23 cellular contexts compared by ENCODE assay signal in the genomic region with DNA sequence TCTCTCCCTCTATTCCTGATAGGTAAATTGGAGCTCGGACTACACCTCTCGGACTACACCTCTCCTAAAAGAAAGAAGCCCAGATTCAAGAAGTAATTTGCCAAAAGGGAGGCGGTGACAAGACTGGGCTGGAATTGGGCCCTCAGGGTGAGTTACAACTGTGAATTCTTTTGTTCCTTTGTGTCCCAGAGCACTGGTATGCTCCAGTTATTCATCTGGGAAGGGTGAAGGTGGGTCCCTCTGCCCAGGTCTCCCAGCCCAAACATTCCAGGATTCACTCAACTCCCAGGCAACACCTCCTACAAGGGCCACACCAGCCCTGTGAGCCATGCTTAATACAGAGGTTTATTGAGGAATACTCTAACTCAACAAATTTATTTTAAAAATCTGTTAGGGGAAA.
DNase-seq lines count a peak whose midpoint lies in the region; ATAC-seq, FAIRE-seq and TF ChIP-seq lines count a peak whose summit lies in the region.
"Had no signal": no experiment of that assay in that cellular context is flagged by ENCODE, and none has a peak within 500 bp of the region (broad histone marks: within the 10 kb centered on the region; RNA-seq: fewer than 3 reads in every experiment).

No MANE protein-coding gene starts in this region.

- no peak for TF ChIP-seq CTCF in MCF 10A (IDR thresholded peaks at IDR 0.05; ENCODE audit: unreplicated experiment)
- TF ChIP-seq CTCF in mammary epithelial cell (conservative IDR thresholded peaks at IDR 0.05 in 1 of 2, IDR thresholded peaks at IDR 0.05 in 1 of 2; ENCODE audit: extremely low read depth in 1 of 2, insufficient read depth in 1 of 2, low read depth in 1 of 2, low read length in 2 of 2): no peak
- no peak for TF ChIP-seq CTCF in WERI-Rb-1 (IDR thresholded peaks at IDR 0.05; ENCODE audit: low read depth, low read length)
- TF ChIP-seq CTCF in progenitor cell of endocrine pancreas (IDR thresholded peaks at IDR 0.05; ENCODE audit: unreplicated experiment): no peak
- TF ChIP-seq CTCF in mucosa of descending colon (IDR thresholded peaks at IDR 0.05): no peak

- ATAC-seq in mucosa of descending colon: no peak

- H3K4me2 ChIP-seq in mammary epithelial cell (ENCODE audit: insufficient read depth, low read depth, low read length): no peak overlapping the region
- H3K4me2 ChIP-seq: KMS-11, PC-9 had no signal

- H3K9me3 Mint-ChIP-seq in MCF 10A (ENCODE audit: unreplicated experiment) (no peaks in the 10 kb centered on the region), progenitor cell of endocrine pancreas (ENCODE audit: low read depth) (peaks cover 4% of the 10 kb centered on the region)

- H3K4me1 ChIP-seq in mammary epithelial cell (ENCODE audit: insufficient read depth, low read length) (no peaks in the 10 kb centered on the region), mucosa of descending colon (ENCODE audit: low read depth) (peaks cover 33% of the 10 kb centered on the region)

- no peaks in the 10 kb centered on the region for H3K36me3 ChIP-seq in mammary epithelial cell (ENCODE audit: insufficient read depth, low read length)
- no peaks in the 10 kb centered on the region for H3K36me3 ChIP-seq in WERI-Rb-1
- H3K36me3 ChIP-seq in mucosa of descending colon (ENCODE audit: low read depth): no peaks in the 10 kb centered on the region

- H3K9ac ChIP-seq in mammary epithelial cell (ENCODE audit: insufficient read depth, low read length): no peak overlapping the region
- H3K9ac ChIP-seq: KMS-11 had no signal

- H3K4me3 Mint-ChIP-seq in MCF 10A (ENCODE audit: unreplicated experiment): no peak overlapping the region
- H3K4me3 Mint-ChIP-seq in progenitor cell of endocrine pancreas (ENCODE audit: low read depth): no peak overlapping the region
- H3K4me3 Mint-ChIP-seq: IgD-negative memory B cell had no signal

- no peak overlapping the region for H3K4me3 ChIP-seq in mammary epithelial cell (replicated peaks in 1 of 3; ENCODE audit: insufficient read depth in 1 of 3, low read depth in 2 of 3, low read length in 3 of 3)
- H3K4me3 ChIP-seq in WERI-Rb-1 (ENCODE audit: low read depth, low read length): no peak overlapping the region
- no peak overlapping the region for H3K4me3 ChIP-seq in mucosa of descending colon
- H3K4me3 ChIP-seq: PC-9 had no signal

- H3K9me3 ChIP-seq in mammary epithelial cell (replicated peaks; ENCODE audit: insufficient read depth, low read length) (peaks cover 2% of the 10 kb centered on the region), WERI-Rb-1 (ENCODE audit: severe bottlenecking) (peaks cover 5% of the 10 kb centered on the region), mucosa of descending colon (no peaks in the 10 kb centered on the region)

- no peaks in the 10 kb centered on the region for H4K20me1 ChIP-seq in mammary epithelial cell (ENCODE audit: insufficient read depth, low read length)

- no TSS peak for BruUV-seq in MCF 10A (replicated peaks; lab: Mats Ljungman, UMichigan)
- no TSS peak for BruUV-seq in mammary epithelial cell (replicated peaks; lab: Mats Ljungman, UMichigan)

- CTCF ChIA-PET in MCF 10A (lab: Yijun Ruan, JAX) (interaction anchor here (0.6 to 8.9 kb wide), 8 partner anchors 10 to 1916 kb away, joined by 3 to 75 read pairs (median 4); no protein-coding TSS in a partner anchor), mammary epithelial cell (lab: Charles Lee; ENCODE audit: low non-redundant PET) (no interaction called here)

- H2AFZ ChIP-seq in mammary epithelial cell (ENCODE audit: low read depth, low read length): no peak overlapping the region
- H2AFZ ChIP-seq: PC-9 had no signal

- H3K27me3 ChIP-seq in mammary epithelial cell (ENCODE audit: insufficient read depth, low read length) (peaks cover 2% of the 10 kb centered on the region), WERI-Rb-1 (ENCODE audit: insufficient read depth, low read depth, severe bottlenecking) (no peaks in the 10 kb centered on the region)

- dilution Hi-C loops in mammary epithelial cell (cut with HindIII; ENCODE audit: low sequenced_read_pairs): no loop called here

- no peak for FAIRE-seq in RCC 7860 (lab: Jason Lieb, UNC)

- 3% methylated on average over 3 of the region's 3 CpGs for WGBS in mammary epithelial cell (ENCODE audit: low coverage, missing lambda C conversion rate)

- H3K27ac ChIP-seq in mammary epithelial cell (ENCODE audit: insufficient read depth, low read depth, low read length) (no peak overlapping the region), WERI-Rb-1 (peak overlapping the region; percentile 53)
- H3K27ac ChIP-seq: KMS-11, PC-9, RWPE1 had no signal

- in situ Hi-C loops in mammary epithelial cell (cut with MboI; ENCODE audit: low sequenced_read_pairs in 2 of 2): no loop called here

- H3K79me2 ChIP-seq in mammary epithelial cell (ENCODE audit: insufficient read depth, low read length): no peaks in the 10 kb centered on the region

- H3K4me1 Mint-ChIP-seq in MCF 10A (ENCODE audit: insufficient read depth, unreplicated experiment) (no peaks in the 10 kb centered on the region), progenitor cell of endocrine pancreas (ENCODE audit: low read depth) (peaks cover 25% of the 10 kb centered on the region)

- peak; percentile 28 for DNase-seq in MCF 10A (ENCODE audit: unreplicated experiment)
- no peak for DNase-seq in mammary epithelial cell
- DNase-seq in WERI-Rb-1: no peak
- peak; percentile 51 for DNase-seq in iPS-NIHi7 (ENCODE audit: extremely low spot score)
- DNase-seq in progenitor cell of endocrine pancreas (ENCODE audit: low spot score, unreplicated experiment): no peak
- DNase-seq in RCC 7860 (ENCODE audit: low spot score): no peak
- no peak for DNase-seq in mucosa of descending colon
- DNase-seq in HPDE6-E6E7 (ENCODE audit: extremely low spot score): no peak
- DNase-seq: 8988T; Calu3; DND-41; GOT3; NCI-H1048; NCI-H1694; NCI-H2081; NCI-H524; NCI-H82; NK-92 treated with Interleukin-12 subunit alpha and Interleukin-12 subunit beta, amount 100 ng/mL, for 24 hours; SHP77 had no signal

- H3K27ac Mint-ChIP-seq in MCF 10A (ENCODE audit: low read depth, unreplicated experiment) (no peak overlapping the region), progenitor cell of endocrine pancreas (peak overlapping the region; percentile 53)
- H3K27ac Mint-ChIP-seq: IgD-negative memory B cell had no signal

- intact Hi-C loops in MCF 10A (cut with micrococcal nuclease) (no loop called here), mammary epithelial cell (cut with micrococcal nuclease) (loop anchor here (10.0 kb wide), 1 partner anchor 133 kb away; no protein-coding TSS in a partner anchor), mucosa of descending colon (cut with DNase I, micrococcal nuclease) (no loop called here)

- H3K36me3 Mint-ChIP-seq in MCF 10A (ENCODE audit: insufficient read depth, unreplicated experiment) (no peaks in the 10 kb centered on the region), progenitor cell of endocrine pancreas (ENCODE audit: insufficient read depth) (no peaks in the 10 kb centered on the region)
- H3K36me3 Mint-ChIP-seq: IgD-negative memory B cell had no signal

- POLR2A ChIA-PET in MCF 10A (lab: Yijun Ruan, JAX): interaction anchor here (0.5 kb wide), 1 partner anchor 37 kb away, joined by 3 read pairs; no protein-coding TSS in a partner anchor

- H3K27me3 Mint-ChIP-seq in MCF 10A (ENCODE audit: insufficient read depth, unreplicated experiment) (peaks cover 22% of the 10 kb centered on the region), progenitor cell of endocrine pancreas (no peaks in the 10 kb centered on the region)

Comparison
In these comparisons a context has a peak if more than half of its experiments do, and no peak if none do; other contexts are left out.
1. DNase-seq: peak in MCF 10A (single experiment) and iPS-NIHi7 (single experiment); none in mammary epithelial cell (single experiment), WERI-Rb-1 (single experiment), progenitor cell of endocrine pancreas (single experiment), RCC 7860 (single experiment), mucosa of descending colon (0 of 3) and HPDE6-E6E7 (single experiment).